8 cellular contexts compared by ENCODE assay signal in genomic region chr2:9003616-9004337, GRCh38. TPM values are rescaled to one million over a fixed set of nuclear protein-coding genes. Genes with fewer than 3 reads are reported as not detected.
DNase-seq lines count a peak whose midpoint lies in the region; ATAC-seq and TF ChIP-seq lines count a peak whose summit lies in the region.

TSS of gene MBOAT2 (minus strand) at chr2:9003684. CDS start at chr2:9003614, 70 bp downstream.

- H3K9me3 ChIP-seq in mammary epithelial cell (replicated peaks; ENCODE audit: insufficient read depth, low read length) = no peaks in the 10 kb centered on the region

- H3K4me1 ChIP-seq in mammary epithelial cell (ENCODE audit: insufficient read depth, low read length) = peaks cover 40% of the 10 kb centered on the region

- in situ Hi-C loops in mammary epithelial cell (cut with MboI; ENCODE audit: low sequenced_read_pairs in 2 of 2) = no loop called here

- ATAC-seq in HG02981 (IDR thresholded peaks at IDR 0.05; ENCODE audit: unreplicated experiment) = peak; percentile 82

- dilution Hi-C loops in mammary epithelial cell (cut with HindIII; ENCODE audit: low sequenced_read_pairs) = no loop called here

- no peaks in the 10 kb centered on the region for H3K36me3 ChIP-seq in mammary epithelial cell (ENCODE audit: insufficient read depth, low read length)

- CTCF ChIA-PET in mammary epithelial cell (lab: Charles Lee; ENCODE audit: low non-redundant PET) = no interaction called here

- intact Hi-C loops in mammary epithelial cell (cut with micrococcal nuclease) = loop anchor here (5.0 to 10.0 kb wide), 3 partner anchors 69 to 421 kb away; partner anchors contain the start of genes CPSF3 and ITGB1BP1

- peaks cover 50% of the 10 kb centered on the region for H3K79me2 ChIP-seq in mammary epithelial cell (ENCODE audit: insufficient read depth, low read length)

- no peaks in the 10 kb centered on the region for H4K20me1 ChIP-seq in mammary epithelial cell (ENCODE audit: insufficient read depth, low read length)

- H3K4me2 ChIP-seq in mammary epithelial cell (ENCODE audit: insufficient read depth, low read depth, low read length) = peak within 1 kb of the TSS; percentile 90

- H3K9ac ChIP-seq in mammary epithelial cell (ENCODE audit: insufficient read depth, low read length) = peak within 1 kb of the TSS; percentile 77

- 3% methylated on average over 29 of the region's 104 CpGs for WGBS in mammary epithelial cell (ENCODE audit: low coverage, missing lambda C conversion rate)

- no TSS peak for BruUV-seq in mammary epithelial cell (replicated peaks; lab: Mats Ljungman, UMichigan)

- H2AFZ ChIP-seq in mammary epithelial cell (ENCODE audit: low read depth, low read length) = peak within 1 kb of the TSS; percentile 77

- H3K27me3 ChIP-seq in mammary epithelial cell (ENCODE audit: insufficient read depth, low read length) = no peaks in the 10 kb centered on the region

- peak; percentile 69 for DNase-seq in NCI-H2029 (lab: John Stamatoyannopoulos, UW)
- no peak for DNase-seq in NCI-H2029 treated with DMSO at 0.1 percent for 48 hours (lab: John Stamatoyannopoulos, UW)
- DNase-seq in NCI-H2107 treated with DMSO at 0.1 percent for 48 hours (lab: John Stamatoyannopoulos, UW; ENCODE audit: unreplicated experiment) = peak; percentile 43
- peak; percentile 84 for DNase-seq in mammary epithelial cell
- peak; percentile 97 for DNase-seq in iPS-NIHi7 (ENCODE audit: extremely low spot score)

- H3K27ac ChIP-seq in mammary epithelial cell (ENCODE audit: insufficient read depth, low read depth, low read length) (peak within 1 kb of the TSS; percentile 74), skin epidermis (peak within 1 kb of the TSS; percentile 48 to 92 (median 86))

- H3K4me3 ChIP-seq in WI38 (ENCODE audit: low read depth, low read length) (peak within 1 kb of the TSS; percentile 75), mammary epithelial cell (replicated peaks in 1 of 3; ENCODE audit: insufficient read depth in 1 of 3, low read depth in 2 of 3, low read length in 3 of 3) (peak within 1 kb of the TSS; percentile 82 to 95 (median 85)), skin epidermis (peak within 1 kb of the TSS; percentile 56 to 85 (median 78))

- no peak for TF ChIP-seq CTCF in WI38 (IDR thresholded peaks at IDR 0.05; ENCODE audit: low read depth, low read length)
- TF ChIP-seq CTCF in mammary epithelial cell (conservative IDR thresholded peaks at IDR 0.05 in 1 of 2, IDR thresholded peaks at IDR 0.05 in 1 of 2; ENCODE audit: extremely low read depth in 1 of 2, insufficient read depth in 1 of 2, low read depth in 1 of 2, low read length in 2 of 2) = no peak

RNA-seq across cellular contexts. Expression of gene MBOAT2, which starts in this region (rescaled TPM):
- total RNA-seq in mammary epithelial cell = 100 to 1,000 TPM in 1 of 2 donors, 10 to 100 TPM in 1; 14.8 to 103 TPM
- polyA plus RNA-seq in mammary epithelial cell = 57.0 TPM
- 51.4 TPM for polyA minus RNA-seq in mammary epithelial cell
